In genomic region chr6:81605526-81605925, GRCh38 we compare ENCODE assay signal across 3 cellular contexts.
A peak's percentile ranks its signal among the peaks of the same experiment; 100 is the strongest.
TF ChIP-seq lines count a peak whose summit lies in the region.

No MANE protein-coding gene starts in this region.

TF ChIP-seq in HepG2, 621 proteins besides CTCF, POLR2A, EP300 and RAD21 (continued from another document):
- TF ChIP-seq ZFP36L2 (CRISPR knock-in tag; IDR thresholded peaks at IDR 0.05) (no peak), ZNF232 (CRISPR knock-in tag; IDR thresholded peaks at IDR 0.05; ENCODE audit: borderline replicate concordance) (no peak), RORA (CRISPR knock-in tag; IDR thresholded peaks at IDR 0.05) (no peak), ZMYM4 (CRISPR knock-in tag; IDR thresholded peaks at IDR 0.05) (no peak), KDM5A (IDR thresholded peaks at IDR 0.05; ENCODE audit: borderline replicate concordance, low read length) (no peak), ZNF616 (CRISPR knock-in tag; IDR thresholded peaks at IDR 0.05; ENCODE audit: low read depth) (no peak), ZNF713 (CRISPR knock-in tag; IDR thresholded peaks at IDR 0.05) (no peak), ATF7 (IDR thresholded peaks at IDR 0.05) (peak; percentile 75), ATF7 (CRISPR knock-in tag; IDR thresholded peaks at IDR 0.05) (no peak), SMAD9 (CRISPR knock-in tag; IDR thresholded peaks at IDR 0.05) (no peak), PAXIP1 (CRISPR knock-in tag; conservative IDR thresholded peaks at IDR 0.05) (no peak), CREB1 (IDR thresholded peaks at IDR 0.05) (peak; percentile 69), CREB1 (CRISPR knock-in tag; IDR thresholded peaks at IDR 0.05) (no peak), NFRKB (IDR thresholded peaks at IDR 0.05) (no peak), ZUFSP (CRISPR knock-in tag; IDR thresholded peaks at IDR 0.05; ENCODE audit: borderline replicate concordance) (no peak), ZNF816 (CRISPR knock-in tag; IDR thresholded peaks at IDR 0.05; ENCODE audit: borderline replicate concordance) (no peak)

TF ChIP-seq in HEK293, 187 proteins besides CTCF, POLR2A, EP300 and RAD21 (continued from another document):
- TF ChIP-seq ATF2 (tag by site-specific recombination; IDR thresholded peaks at IDR 0.05; ENCODE audit: low read depth): 0 out of 2 replicates have a peak, but pooled peaks have one; percentile 13
- no peak for TF ChIP-seq ZNF404 (tag by site-specific recombination; IDR thresholded peaks at IDR 0.05)

TF ChIP-seq in IMR-90, 13 proteins besides CTCF, POLR2A, EP300 and RAD21 (continued from another document):
- no peak for TF ChIP-seq RFX5 (IDR thresholded peaks at IDR 0.05; ENCODE audit: low read depth, low read length)
- TF ChIP-seq MAZ (IDR thresholded peaks at IDR 0.05; ENCODE audit: borderline replicate concordance, low read depth, low read length): no peak
- TF ChIP-seq CHD1 (IDR thresholded peaks at IDR 0.05; ENCODE audit: low read depth, low read length): no peak
- no peak for TF ChIP-seq SMC3 (IDR thresholded peaks at IDR 0.05; ENCODE audit: low read depth, low read length)
- TF ChIP-seq ELK1 (IDR thresholded peaks at IDR 0.05; ENCODE audit: borderline replicate concordance, low read depth, low read length): no peak
- TF ChIP-seq USF2 (IDR thresholded peaks at IDR 0.05; ENCODE audit: low read depth, low read length): no peak
